In the genomic region with DNA sequence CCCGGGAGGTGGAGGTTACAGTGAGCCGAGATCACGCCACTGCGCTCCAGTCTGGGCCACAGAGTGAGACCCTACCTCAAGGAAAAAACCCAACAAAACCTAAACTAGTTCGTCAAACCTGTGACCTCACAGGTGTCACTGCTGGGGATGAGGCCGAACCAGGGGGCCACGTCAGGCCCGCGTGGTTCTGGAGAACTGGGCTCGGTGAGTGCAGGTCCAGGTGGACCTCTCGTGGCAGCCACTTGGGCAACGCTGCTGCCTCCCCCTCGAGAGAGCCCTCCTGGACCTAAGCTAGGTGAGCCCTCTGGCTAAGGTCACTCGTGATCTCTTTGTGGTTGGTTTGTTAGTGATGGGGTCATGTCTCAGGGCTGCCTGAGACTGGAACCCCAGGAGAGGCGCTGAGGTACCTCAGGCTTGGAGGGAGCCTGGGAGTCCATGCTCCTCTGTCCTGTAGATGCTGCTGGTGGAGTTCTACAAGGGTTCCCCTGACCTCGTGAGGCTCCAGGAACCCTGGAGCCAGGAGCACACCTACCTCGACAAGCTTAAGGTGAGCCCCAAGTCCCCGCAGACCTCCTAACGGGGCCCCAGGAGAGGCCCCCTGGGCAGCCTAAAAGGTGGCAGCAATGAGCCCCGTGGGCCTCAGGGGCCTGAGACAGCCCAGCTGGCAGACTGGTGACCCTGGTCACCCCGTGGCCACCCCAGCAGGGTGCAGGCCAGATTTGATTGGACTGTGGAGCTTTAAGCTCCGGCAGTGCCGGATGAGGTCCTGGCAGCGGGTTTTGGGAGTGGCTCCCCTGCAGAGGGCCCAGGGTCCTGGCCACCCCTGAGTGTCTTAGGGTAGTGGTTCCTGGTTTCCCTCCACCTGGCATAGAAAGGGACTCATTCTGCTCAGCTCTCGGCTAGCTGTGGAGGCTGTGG, we compare ENCODE assay signal across 1 cellular context.
TF ChIP-seq lines count a peak whose summit lies in the region.

No MANE protein-coding gene starts in this region.

TF ChIP-seq in HEK293, 187 proteins besides CTCF, POLR2A, EP300 and RAD21:
- TF ChIP-seq ZNF785 (tag by site-specific recombination; IDR thresholded peaks at IDR 0.05) (no peak), ZNF549 (tag by site-specific recombination; IDR thresholded peaks at IDR 0.05) (no peak), GLI2 (tag by site-specific recombination; IDR thresholded peaks at IDR 0.05; ENCODE audit: borderline replicate concordance, low read depth) (no peak), GLIS1 (tag by site-specific recombination; IDR thresholded peaks at IDR 0.05) (peak; percentile 37; the same call in 1 of the 2 replicates), SETDB1 (IDR thresholded peaks at IDR 0.05; ENCODE audit: insufficient read length, low read length) (no peak), ZNF121 (tag by site-specific recombination; IDR thresholded peaks at IDR 0.05) (peak; percentile 43; the same call in 1 of the 2 replicates), ZNF658 (tag by site-specific recombination; IDR thresholded peaks at IDR 0.05) (no peak), ZNF416 (tag by site-specific recombination; IDR thresholded peaks at IDR 0.05) (no peak), ZBTB8A (tag by site-specific recombination; IDR thresholded peaks at IDR 0.05) (no peak), KLF9 (tag by site-specific recombination; IDR thresholded peaks at IDR 0.05; ENCODE audit: low read depth) (no peak), ZNF626 (tag by site-specific recombination; IDR thresholded peaks at IDR 0.05) (no peak), GLIS2 (tag by site-specific recombination; IDR thresholded peaks at IDR 0.05) (0 out of 2 replicates have a peak, but pooled peaks have one; percentile 32), HOXA7 (CRISPR knock-in tag; IDR thresholded peaks at IDR 0.05; ENCODE audit: borderline replicate concordance) (no peak), ZSCAN23 (tag by site-specific recombination; IDR thresholded peaks at IDR 0.05) (no peak), ZNF19 (tag by site-specific recombination; IDR thresholded peaks at IDR 0.05; ENCODE audit: low read depth) (no peak), ZNF112 (tag by site-specific recombination; IDR thresholded peaks at IDR 0.05) (no peak), ZIC2 (tag by site-specific recombination; IDR thresholded peaks at IDR 0.05) (peak; percentile 41; the same call in 1 of the 2 replicates), ZNF514 (tag by site-specific recombination; IDR thresholded peaks at IDR 0.05) (no peak), REPIN1 (tag by site-specific recombination; IDR thresholded peaks at IDR 0.05; ENCODE audit: low read depth) (no peak), KLF7 (tag by site-specific recombination; IDR thresholded peaks at IDR 0.05; ENCODE audit: borderline replicate concordance) (no peak), ZBTB17 (tag by site-specific recombination; IDR thresholded peaks at IDR 0.05) (no peak)
- TF ChIP-seq, protein P1, sequence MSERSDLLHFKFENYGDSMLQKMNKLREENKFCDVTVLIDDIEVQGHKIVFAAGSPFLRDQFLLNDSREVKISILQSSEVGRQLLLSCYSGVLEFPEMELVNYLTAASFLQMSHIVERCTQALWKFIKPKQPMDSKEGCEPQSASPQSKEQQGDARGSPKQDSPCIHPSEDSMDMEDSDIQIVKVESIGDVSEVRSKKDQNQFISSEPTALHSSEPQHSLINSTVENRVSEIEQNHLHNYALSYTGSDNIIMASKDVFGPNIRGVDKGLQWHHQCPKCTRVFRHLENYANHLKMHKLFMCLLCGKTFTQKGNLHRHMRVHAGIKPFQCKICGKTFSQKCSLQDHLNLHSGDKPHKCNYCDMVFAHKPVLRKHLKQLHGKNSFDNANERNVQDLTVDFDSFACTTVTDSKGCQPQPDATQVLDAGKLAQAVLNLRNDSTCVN (tag by site-specific recombination; optimal IDR thresholded peaks at IDR 0.05) = no peak
- TF ChIP-seq, protein P2, sequence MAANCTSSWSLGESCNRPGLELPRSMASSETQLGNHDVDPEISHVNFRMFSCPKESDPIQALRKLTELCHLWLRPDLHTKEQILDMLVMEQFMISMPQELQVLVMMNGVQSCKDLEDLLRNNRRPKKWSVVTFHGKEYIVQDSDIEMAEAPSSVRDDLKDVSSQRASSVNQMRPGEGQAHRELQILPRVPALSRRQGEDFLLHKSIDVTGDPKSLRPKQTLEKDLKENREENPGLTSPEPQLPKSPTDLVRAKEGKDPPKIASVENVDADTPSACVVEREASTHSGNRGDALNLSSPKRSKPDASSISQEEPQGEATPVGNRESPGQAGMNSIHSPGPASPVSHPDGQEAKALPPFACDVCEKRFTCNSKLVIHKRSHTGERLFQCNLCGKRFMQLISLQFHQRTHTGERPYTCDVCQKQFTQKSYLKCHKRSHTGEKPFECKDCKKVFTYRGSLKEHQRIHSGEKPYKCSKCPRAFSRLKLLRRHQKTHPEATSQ (tag by site-specific recombination; IDR thresholded peaks at IDR 0.05) = no peak
- TF ChIP-seq, protein P3, sequence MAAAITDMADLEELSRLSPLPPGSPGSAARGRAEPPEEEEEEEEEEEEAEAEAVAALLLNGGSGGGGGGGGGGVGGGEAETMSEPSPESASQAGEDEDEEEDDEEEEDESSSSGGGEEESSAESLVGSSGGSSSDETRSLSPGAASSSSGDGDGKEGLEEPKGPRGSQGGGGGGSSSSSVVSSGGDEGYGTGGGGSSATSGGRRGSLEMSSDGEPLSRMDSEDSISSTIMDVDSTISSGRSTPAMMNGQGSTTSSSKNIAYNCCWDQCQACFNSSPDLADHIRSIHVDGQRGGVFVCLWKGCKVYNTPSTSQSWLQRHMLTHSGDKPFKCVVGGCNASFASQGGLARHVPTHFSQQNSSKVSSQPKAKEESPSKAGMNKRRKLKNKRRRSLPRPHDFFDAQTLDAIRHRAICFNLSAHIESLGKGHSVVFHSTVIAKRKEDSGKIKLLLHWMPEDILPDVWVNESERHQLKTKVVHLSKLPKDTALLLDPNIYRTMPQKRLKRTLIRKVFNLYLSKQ (tag by site-specific recombination; IDR thresholded peaks at IDR 0.05; ENCODE audit: borderline replicate concordance) = no peak
- TF ChIP-seq, protein P4, sequence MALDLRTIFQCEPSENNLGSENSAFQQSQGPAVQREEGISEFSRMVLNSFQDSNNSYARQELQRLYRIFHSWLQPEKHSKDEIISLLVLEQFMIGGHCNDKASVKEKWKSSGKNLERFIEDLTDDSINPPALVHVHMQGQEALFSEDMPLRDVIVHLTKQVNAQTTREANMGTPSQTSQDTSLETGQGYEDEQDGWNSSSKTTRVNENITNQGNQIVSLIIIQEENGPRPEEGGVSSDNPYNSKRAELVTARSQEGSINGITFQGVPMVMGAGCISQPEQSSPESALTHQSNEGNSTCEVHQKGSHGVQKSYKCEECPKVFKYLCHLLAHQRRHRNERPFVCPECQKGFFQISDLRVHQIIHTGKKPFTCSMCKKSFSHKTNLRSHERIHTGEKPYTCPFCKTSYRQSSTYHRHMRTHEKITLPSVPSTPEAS (tag by site-specific recombination; IDR thresholded peaks at IDR 0.05) = no peak
- TF ChIP-seq, protein P5, sequence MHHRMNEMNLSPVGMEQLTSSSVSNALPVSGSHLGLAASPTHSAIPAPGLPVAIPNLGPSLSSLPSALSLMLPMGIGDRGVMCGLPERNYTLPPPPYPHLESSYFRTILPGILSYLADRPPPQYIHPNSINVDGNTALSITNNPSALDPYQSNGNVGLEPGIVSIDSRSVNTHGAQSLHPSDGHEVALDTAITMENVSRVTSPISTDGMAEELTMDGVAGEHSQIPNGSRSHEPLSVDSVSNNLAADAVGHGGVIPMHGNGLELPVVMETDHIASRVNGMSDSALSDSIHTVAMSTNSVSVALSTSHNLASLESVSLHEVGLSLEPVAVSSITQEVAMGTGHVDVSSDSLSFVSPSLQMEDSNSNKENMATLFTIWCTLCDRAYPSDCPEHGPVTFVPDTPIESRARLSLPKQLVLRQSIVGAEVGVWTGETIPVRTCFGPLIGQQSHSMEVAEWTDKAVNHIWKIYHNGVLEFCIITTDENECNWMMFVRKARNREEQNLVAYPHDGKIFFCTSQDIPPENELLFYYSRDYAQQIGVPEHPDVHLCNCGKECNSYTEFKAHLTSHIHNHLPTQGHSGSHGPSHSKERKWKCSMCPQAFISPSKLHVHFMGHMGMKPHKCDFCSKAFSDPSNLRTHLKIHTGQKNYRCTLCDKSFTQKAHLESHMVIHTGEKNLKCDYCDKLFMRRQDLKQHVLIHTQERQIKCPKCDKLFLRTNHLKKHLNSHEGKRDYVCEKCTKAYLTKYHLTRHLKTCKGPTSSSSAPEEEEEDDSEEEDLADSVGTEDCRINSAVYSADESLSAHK (tag by site-specific recombination; IDR thresholded peaks at IDR 0.05) = no peak
- TF ChIP-seq, protein P6, sequence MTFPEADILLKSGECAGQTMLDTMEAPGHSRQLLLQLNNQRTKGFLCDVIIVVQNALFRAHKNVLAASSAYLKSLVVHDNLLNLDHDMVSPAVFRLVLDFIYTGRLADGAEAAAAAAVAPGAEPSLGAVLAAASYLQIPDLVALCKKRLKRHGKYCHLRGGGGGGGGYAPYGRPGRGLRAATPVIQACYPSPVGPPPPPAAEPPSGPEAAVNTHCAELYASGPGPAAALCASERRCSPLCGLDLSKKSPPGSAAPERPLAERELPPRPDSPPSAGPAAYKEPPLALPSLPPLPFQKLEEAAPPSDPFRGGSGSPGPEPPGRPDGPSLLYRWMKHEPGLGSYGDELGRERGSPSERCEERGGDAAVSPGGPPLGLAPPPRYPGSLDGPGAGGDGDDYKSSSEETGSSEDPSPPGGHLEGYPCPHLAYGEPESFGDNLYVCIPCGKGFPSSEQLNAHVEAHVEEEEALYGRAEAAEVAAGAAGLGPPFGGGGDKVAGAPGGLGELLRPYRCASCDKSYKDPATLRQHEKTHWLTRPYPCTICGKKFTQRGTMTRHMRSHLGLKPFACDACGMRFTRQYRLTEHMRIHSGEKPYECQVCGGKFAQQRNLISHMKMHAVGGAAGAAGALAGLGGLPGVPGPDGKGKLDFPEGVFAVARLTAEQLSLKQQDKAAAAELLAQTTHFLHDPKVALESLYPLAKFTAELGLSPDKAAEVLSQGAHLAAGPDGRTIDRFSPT (tag by site-specific recombination; IDR thresholded peaks at IDR 0.05) = no peak
- TF ChIP-seq, protein P7, sequence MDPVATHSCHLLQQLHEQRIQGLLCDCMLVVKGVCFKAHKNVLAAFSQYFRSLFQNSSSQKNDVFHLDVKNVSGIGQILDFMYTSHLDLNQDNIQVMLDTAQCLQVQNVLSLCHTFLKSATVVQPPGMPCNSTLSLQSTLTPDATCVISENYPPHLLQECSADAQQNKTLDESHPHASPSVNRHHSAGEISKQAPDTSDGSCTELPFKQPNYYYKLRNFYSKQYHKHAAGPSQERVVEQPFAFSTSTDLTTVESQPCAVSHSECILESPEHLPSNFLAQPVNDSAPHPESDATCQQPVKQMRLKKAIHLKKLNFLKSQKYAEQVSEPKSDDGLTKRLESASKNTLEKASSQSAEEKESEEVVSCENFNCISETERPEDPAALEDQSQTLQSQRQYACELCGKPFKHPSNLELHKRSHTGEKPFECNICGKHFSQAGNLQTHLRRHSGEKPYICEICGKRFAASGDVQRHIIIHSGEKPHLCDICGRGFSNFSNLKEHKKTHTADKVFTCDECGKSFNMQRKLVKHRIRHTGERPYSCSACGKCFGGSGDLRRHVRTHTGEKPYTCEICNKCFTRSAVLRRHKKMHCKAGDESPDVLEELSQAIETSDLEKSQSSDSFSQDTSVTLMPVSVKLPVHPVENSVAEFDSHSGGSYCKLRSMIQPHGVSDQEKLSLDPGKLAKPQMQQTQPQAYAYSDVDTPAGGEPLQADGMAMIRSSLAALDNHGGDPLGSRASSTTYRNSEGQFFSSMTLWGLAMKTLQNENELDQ (tag by site-specific recombination; IDR thresholded peaks at IDR 0.05; ENCODE audit: low read depth) = no peak
